Comparison of ENCODE assay signal across 1 cellular context in genomic region chrX:134746379-134746723, GRCh38.
TF ChIP-seq lines count a peak whose summit lies in the region.

No MANE protein-coding gene starts in this region.

TF ChIP-seq in K562, 482 proteins besides CTCF, POLR2A, EP300 and RAD21 (continued from another document):
- TF ChIP-seq ZNF280A (IDR thresholded peaks at IDR 0.05; ENCODE audit: low read depth, partially characterized antibody) (no peak), CTBP1 (IDR thresholded peaks at IDR 0.05; ENCODE audit: borderline replicate concordance) (0 out of 2 replicates have a peak, but pooled peaks have one; percentile 20), MEIS2 (IDR thresholded peaks at IDR 0.05; ENCODE audit: partially characterized antibody) (peak; percentile 72), PKNOX1 (IDR thresholded peaks at IDR 0.05) (0 out of 2 replicates have a peak, but pooled peaks have one; percentile 6), TFAM (CRISPR knock-in tag; conservative IDR thresholded peaks at IDR 0.05) (no peak), BRF1 (IDR thresholded peaks at IDR 0.05; ENCODE audit: borderline replicate concordance, extremely low read depth, insufficient read length) (no peak), TEAD4 (IDR thresholded peaks at IDR 0.05; ENCODE audit: low read length) (peak; percentile 42; the same call in 1 of the 2 replicates), TEAD4 (CRISPR knock-in tag; IDR thresholded peaks at IDR 0.05; ENCODE audit: borderline replicate concordance) (no peak)
